ENCODE assay signal across 8 cellular contexts in the genomic region with DNA sequence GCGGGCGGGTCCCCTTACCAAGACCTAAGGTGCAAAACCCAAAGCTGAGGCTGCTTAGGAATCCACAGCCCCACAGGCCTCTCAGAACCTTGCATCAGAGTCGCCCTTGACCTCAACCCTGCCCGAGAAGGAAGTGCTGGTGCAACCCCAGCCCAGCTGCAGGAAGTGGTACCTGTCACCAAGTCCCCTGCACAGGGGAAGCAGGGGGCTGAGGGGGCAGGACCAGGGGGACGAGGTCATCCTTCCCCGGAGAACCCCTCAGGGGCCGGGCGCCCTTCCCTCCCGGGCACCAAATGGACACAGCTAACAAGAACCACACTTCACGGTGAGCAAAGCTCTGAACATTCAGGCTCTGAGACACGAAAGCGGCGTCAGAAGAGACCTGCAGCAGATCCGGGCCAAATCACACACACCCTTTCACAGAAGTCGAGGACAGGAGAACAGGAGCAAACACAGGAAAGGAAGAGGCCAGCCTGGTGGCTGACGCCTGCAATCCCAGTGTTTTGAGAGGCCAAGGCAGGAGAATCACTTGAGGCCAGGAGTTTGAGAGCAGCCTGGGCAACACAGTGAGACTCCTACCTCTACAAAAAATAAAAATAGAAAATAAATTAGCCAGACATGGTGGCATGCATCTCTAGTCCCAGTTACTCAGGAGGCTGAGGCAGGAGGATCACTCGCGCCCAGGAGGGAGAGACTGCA. TPM values are rescaled to one million over a fixed set of nuclear protein-coding genes. Genes with fewer than 3 reads are reported as not detected.
DNase-seq lines count a peak whose midpoint lies in the region; ATAC-seq and TF ChIP-seq lines count a peak whose summit lies in the region.

No MANE protein-coding gene starts in this region.

- H3K9me3 Mint-ChIP-seq in activated CD8-positive, alpha-beta T cell treated with anti-CD3 and anti-CD28 coated beads for 36 hours: no peaks in the 10 kb centered on the region
- H3K9me3 Mint-ChIP-seq in memory B cell: no peaks in the 10 kb centered on the region

- peak overlapping the region; percentile 70 for H3K4me3 Mint-ChIP-seq in activated CD8-positive, alpha-beta T cell treated with anti-CD3 and anti-CD28 coated beads for 36 hours
- peak overlapping the region; percentile 66 for H3K4me3 Mint-ChIP-seq in memory B cell

- peaks cover 81% of the 10 kb centered on the region for H3K4me1 Mint-ChIP-seq in activated CD8-positive, alpha-beta T cell treated with anti-CD3 and anti-CD28 coated beads for 36 hours (ENCODE audit: low read depth)
- H3K4me1 Mint-ChIP-seq in memory B cell: peaks cover 41% of the 10 kb centered on the region

- DNase-seq in GM06990 (ENCODE audit: extremely low read depth, insufficient read length) (peak; percentile 52), memory B cell (ENCODE audit: low spot score in 2 of 2) (no peak), ureter (ENCODE audit: low spot score) (no peak), glomerular visceral epithelial cell (ENCODE audit: extremely low spot score) (no peak), tibial artery (no peak), NCI-H526 treated with DMSO at 0.1 percent for 48 hours (lab: John Stamatoyannopoulos, UW) (no peak)
- DNase-seq in activated CD8-positive, alpha-beta T cell treated with anti-CD3 and anti-CD28 coated beads for 36 hours: peak; percentile 87

- H3K27me3 Mint-ChIP-seq in activated CD8-positive, alpha-beta T cell treated with anti-CD3 and anti-CD28 coated beads for 36 hours: no peaks in the 10 kb centered on the region
- H3K27me3 Mint-ChIP-seq in memory B cell: no peaks in the 10 kb centered on the region

- POLR2A ChIA-PET in activated CD8-positive, alpha-beta T cell treated with anti-CD3 and anti-CD28 coated beads for 36 hours (lab: Charles Lee): interaction anchor here (0.6 to 8.4 kb wide), 8 partner anchors 12 to 44 kb away, joined by 3 to 55 read pairs (median 4); no protein-coding TSS in a partner anchor

- intact Hi-C loops in activated CD8-positive, alpha-beta T cell treated with anti-CD3 and anti-CD28 coated beads for 36 hours (cut with micrococcal nuclease): no loop called here
- intact Hi-C loops in tibial artery (cut with DNase I; ENCODE audit: low total_unique reads): no loop called here

- H3K9me3 ChIP-seq in tibial artery: no peaks in the 10 kb centered on the region

- H3K27me3 ChIP-seq in GM06990 (replicated peaks; ENCODE audit: control insufficient read depth, insufficient read depth, low read length) (no peaks in the 10 kb centered on the region), tibial artery (peaks cover 0 to 15% of the 10 kb centered on the region in 2 donors)

- no peak overlapping the region for H3K27ac ChIP-seq in tibial artery

- H3K4me1 ChIP-seq in tibial artery: peaks cover 0 to 38% (median 19%) of the 10 kb centered on the region in 4 donors

- H3K4me3 ChIP-seq in GM06990 (replicated peaks; ENCODE audit: low read depth, low read length): peak overlapping the region; percentile 24
- no peak overlapping the region for H3K4me3 ChIP-seq in tibial artery

- ATAC-seq in HG03354 (IDR thresholded peaks at IDR 0.05; ENCODE audit: poor library complexity, severe bottlenecking, unreplicated experiment) (peak; percentile 58), memory B cell (ENCODE audit: low read depth) (peak; percentile 80)
- peak; percentile 66 for ATAC-seq in activated CD8-positive, alpha-beta T cell treated with anti-CD3 and anti-CD28 coated beads for 36 hours

- no peak for TF ChIP-seq CTCF in GM06990 (IDR thresholded peaks at IDR 0.05; ENCODE audit: insufficient read depth, low read length, poor library complexity, severe bottlenecking)
- TF ChIP-seq CTCF in activated CD8-positive, alpha-beta T cell treated with anti-CD3 and anti-CD28 coated beads for 36 hours (IDR thresholded peaks at IDR 0.05): no peak
- no peak for TF ChIP-seq CTCF in tibial artery (IDR thresholded peaks at IDR 0.05)

- H3K27ac Mint-ChIP-seq in activated CD8-positive, alpha-beta T cell treated with anti-CD3 and anti-CD28 coated beads for 36 hours: peak overlapping the region; percentile 89
- peak overlapping the region; percentile 77 for H3K27ac Mint-ChIP-seq in memory B cell

- CTCF ChIA-PET in activated CD8-positive, alpha-beta T cell treated with anti-CD3 and anti-CD28 coated beads for 36 hours (lab: Charles Lee): interaction anchor here (0.9 to 7.5 kb wide), 7 partner anchors 17 to 224 kb away, joined by 3 to 63 read pairs (median 4); no protein-coding TSS in a partner anchor

- H3K36me3 ChIP-seq in GM06990 (ENCODE audit: control insufficient read depth, insufficient read depth, low read length) (peaks cover 8% of the 10 kb centered on the region), tibial artery (no peaks in the 10 kb centered on the region)

- H3K36me3 Mint-ChIP-seq in activated CD8-positive, alpha-beta T cell treated with anti-CD3 and anti-CD28 coated beads for 36 hours (ENCODE audit: low read depth): peaks cover 54% of the 10 kb centered on the region
- peaks cover 4% of the 10 kb centered on the region for H3K36me3 Mint-ChIP-seq in memory B cell

RNA-seq across cellular contexts. Expression of gene ITGB2, which starts 6.4 kb away (rescaled TPM):
- 100 to 1,000 TPM; 340 to 343 TPM for total RNA-seq in activated CD8-positive, alpha-beta T cell treated with anti-CD3 and anti-CD28 coated beads for 36 hours
- 35.7 TPM for total RNA-seq in ureter

RNA-seq across cellular contexts. Expression of gene SLX9, which starts 25.5 kb away (rescaled TPM):
- total RNA-seq in activated CD8-positive, alpha-beta T cell treated with anti-CD3 and anti-CD28 coated beads for 36 hours: 10 to 100 TPM; 76.0 to 76.5 TPM
- total RNA-seq in ureter: 32.4 TPM

RNA-seq across cellular contexts. Expression of gene PTTG1IP, which starts 40.8 kb away (rescaled TPM):
- total RNA-seq in activated CD8-positive, alpha-beta T cell treated with anti-CD3 and anti-CD28 coated beads for 36 hours: 10 to 100 TPM; 60.7 to 61.8 TPM
- total RNA-seq in ureter: 181 TPM

Comparison
In these comparisons a context has a peak if more than half of its experiments do, and no peak if none do; other contexts are left out.
1. DNase-seq: peak in GM06990 (single experiment) and activated CD8-positive, alpha-beta T cell treated with anti-CD3 and anti-CD28 coated beads for 36 hours (single experiment); none in memory B cell (0 of 2), ureter (single experiment), glomerular visceral epithelial cell (single experiment), tibial artery (0 of 2) and NCI-H526 treated with DMSO at 0.1 percent for 48 hours (single experiment).
2. Peak in every context shown above with its lines, with median percentiles within 50 percentile points of each other: ATAC-seq.